ENCODE assay signal across 1 cellular context in the genomic region with DNA sequence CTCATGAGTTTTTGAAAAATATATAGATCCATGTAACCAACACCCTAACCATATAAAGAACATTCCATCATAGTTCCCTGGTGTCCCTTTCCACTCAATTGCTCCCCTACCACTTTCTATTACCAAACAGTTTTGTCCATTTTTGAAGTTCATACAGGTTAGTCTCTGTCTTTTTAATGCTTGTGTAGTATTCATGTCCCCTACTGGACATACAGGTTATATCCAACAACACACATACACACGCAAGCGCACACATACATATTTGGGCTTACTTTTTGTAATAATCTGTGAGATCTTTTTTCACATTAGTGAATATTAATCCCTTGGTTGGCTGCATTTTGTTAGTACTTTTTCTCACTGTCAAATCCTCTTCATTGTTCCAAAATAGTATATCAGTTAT.
TF ChIP-seq lines count a peak whose summit lies in the region.

No MANE protein-coding gene starts in this region.

TF ChIP-seq in HCT116, 20 proteins besides CTCF, POLR2A, EP300 and RAD21 (continued from another document):
- TF ChIP-seq, protein P1, sequence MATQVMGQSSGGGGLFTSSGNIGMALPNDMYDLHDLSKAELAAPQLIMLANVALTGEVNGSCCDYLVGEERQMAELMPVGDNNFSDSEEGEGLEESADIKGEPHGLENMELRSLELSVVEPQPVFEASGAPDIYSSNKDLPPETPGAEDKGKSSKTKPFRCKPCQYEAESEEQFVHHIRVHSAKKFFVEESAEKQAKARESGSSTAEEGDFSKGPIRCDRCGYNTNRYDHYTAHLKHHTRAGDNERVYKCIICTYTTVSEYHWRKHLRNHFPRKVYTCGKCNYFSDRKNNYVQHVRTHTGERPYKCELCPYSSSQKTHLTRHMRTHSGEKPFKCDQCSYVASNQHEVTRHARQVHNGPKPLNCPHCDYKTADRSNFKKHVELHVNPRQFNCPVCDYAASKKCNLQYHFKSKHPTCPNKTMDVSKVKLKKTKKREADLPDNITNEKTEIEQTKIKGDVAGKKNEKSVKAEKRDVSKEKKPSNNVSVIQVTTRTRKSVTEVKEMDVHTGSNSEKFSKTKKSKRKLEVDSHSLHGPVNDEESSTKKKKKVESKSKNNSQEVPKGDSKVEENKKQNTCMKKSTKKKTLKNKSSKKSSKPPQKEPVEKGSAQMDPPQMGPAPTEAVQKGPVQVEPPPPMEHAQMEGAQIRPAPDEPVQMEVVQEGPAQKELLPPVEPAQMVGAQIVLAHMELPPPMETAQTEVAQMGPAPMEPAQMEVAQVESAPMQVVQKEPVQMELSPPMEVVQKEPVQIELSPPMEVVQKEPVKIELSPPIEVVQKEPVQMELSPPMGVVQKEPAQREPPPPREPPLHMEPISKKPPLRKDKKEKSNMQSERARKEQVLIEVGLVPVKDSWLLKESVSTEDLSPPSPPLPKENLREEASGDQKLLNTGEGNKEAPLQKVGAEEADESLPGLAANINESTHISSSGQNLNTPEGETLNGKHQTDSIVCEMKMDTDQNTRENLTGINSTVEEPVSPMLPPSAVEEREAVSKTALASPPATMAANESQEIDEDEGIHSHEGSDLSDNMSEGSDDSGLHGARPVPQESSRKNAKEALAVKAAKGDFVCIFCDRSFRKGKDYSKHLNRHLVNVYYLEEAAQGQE (IDR thresholded peaks at IDR 0.05; ENCODE audit: low read depth), result no peak
- TF ChIP-seq ELF1 (IDR thresholded peaks at IDR 0.05; ENCODE audit: borderline replicate concordance, low read depth), result no peak
TF ChIP-seq in HCT116: peak in this region for 0.
